ENCODE assay signal across 33 cellular contexts in the genomic region with DNA sequence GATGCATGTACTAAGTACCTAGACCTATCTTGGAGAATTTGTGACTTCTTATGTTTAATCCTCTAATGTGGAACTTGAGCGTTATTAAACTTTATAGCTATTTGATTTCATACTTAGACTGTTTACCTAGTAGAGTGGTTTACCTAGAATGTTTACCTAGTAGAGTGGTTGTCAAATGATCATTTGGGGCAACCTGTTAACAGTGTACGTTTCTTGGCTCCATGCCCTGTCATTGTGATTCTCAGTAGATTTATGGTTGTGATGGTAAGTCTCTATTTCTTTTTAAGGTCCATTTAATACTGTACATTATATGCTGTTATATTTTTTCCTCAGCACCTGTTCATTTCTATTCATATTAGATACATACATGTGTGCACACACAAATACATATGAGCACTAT.
A peak's percentile ranks its signal among the peaks of the same experiment; 100 is the strongest.
DNase-seq lines count a peak whose midpoint lies in the region; ATAC-seq and TF ChIP-seq lines count a peak whose summit lies in the region.
"Had no signal": no experiment of that assay in that cellular context is flagged by ENCODE, and none has a peak within 500 bp of the region (broad histone marks: within the 10 kb centered on the region; RNA-seq: fewer than 3 reads in every experiment).

No MANE protein-coding gene starts in this region.

- H3K9me3 ChIP-seq in HEK293 (ENCODE audit: control insufficient read depth, insufficient read depth, low read depth, low read length) = no peaks in the 10 kb centered on the region
- H3K9me3 ChIP-seq: BLaER1, sigmoid colon, tibial artery had no signal

- no peak for TF ChIP-seq CTCF in HEK293 (tag by site-specific recombination; IDR thresholded peaks at IDR 0.05)

- H3K9me3 Mint-ChIP-seq in stimulated activated naive CD8-positive, alpha-beta T cell treated with anti-CD3 and anti-CD28 coated beads, Interleukin-15, amount 100 ng/mL, for 72 hours = no peaks in the 10 kb centered on the region
- H3K9me3 Mint-ChIP-seq: activated naive CD8-positive, alpha-beta T cell treated with anti-CD3 and anti-CD28 coated beads, Interleukin-2, amount 50 U/mL, for 24 hours; T-helper 1 cell treated with Interleukin-12 subunit alpha and Interleukin-12 subunit beta and Interleukin-4 antibody, amounts not matched to agents 30 μg/mL and 1 μg/mL, for 36 hours had no signal

- peaks cover 11% of the 10 kb centered on the region for H3K27me3 Mint-ChIP-seq in stimulated activated naive CD8-positive, alpha-beta T cell treated with anti-CD3 and anti-CD28 coated beads, Interleukin-15, amount 100 ng/mL, for 72 hours
- H3K27me3 Mint-ChIP-seq: activated CD8-positive, alpha-beta memory T cell treated with anti-CD3 and anti-CD28 coated beads, Interleukin-2, amount 10 ng/mL, durations not matched to agents 7 days and 5 days; activated naive CD8-positive, alpha-beta T cell treated with anti-CD3 and anti-CD28 coated beads, Interleukin-2, amount 50 U/mL, for 24 hours; effector memory CD8-positive, alpha-beta T cell; natural killer cell treated with Interleukin-12 subunit alpha and Interleukin-12 subunit beta and Interleukin-15 and Interleukin-18, amount 100 ng/mL, for 72 hours had no signal

- H3K4me3 Mint-ChIP-seq in stimulated activated naive CD8-positive, alpha-beta T cell treated with anti-CD3 and anti-CD28 coated beads, Interleukin-15, amount 100 ng/mL, for 72 hours = no peak overlapping the region
- H3K4me3 Mint-ChIP-seq: activated CD8-positive, alpha-beta memory T cell treated with anti-CD3 and anti-CD28 coated beads, Interleukin-2, amount 10 ng/mL, durations not matched to agents 7 days and 5 days; activated naive CD8-positive, alpha-beta T cell treated with anti-CD3 and anti-CD28 coated beads, Interleukin-2, amount 50 U/mL, for 24 hours; effector memory CD8-positive, alpha-beta T cell; HFFc6; natural killer cell treated with Interleukin-12 subunit alpha and Interleukin-12 subunit beta and Interleukin-15 and Interleukin-18, amount 100 ng/mL, for 72 hours; T-helper 1 cell treated with Interleukin-12 subunit alpha and Interleukin-12 subunit beta and Interleukin-4 antibody, amounts not matched to agents 30 μg/mL and 1 μg/mL, for 36 hours had no signal

- no peak overlapping the region for H3K4me3 ChIP-seq in HEK293 (ENCODE audit: low read depth, low read length)
- H3K4me3 ChIP-seq: BLaER1, cardiac muscle cell, GM23248, K562, PC-9, sigmoid colon, tibial artery had no signal

- CTCF ChIA-PET in HEK293 (lab: Yijun Ruan, JAX) = interaction anchor here (0.7 kb wide), 1 partner anchor 1462 kb away, joined by 4 read pairs; no protein-coding TSS in a partner anchor

- H3K27ac Mint-ChIP-seq in stimulated activated naive CD8-positive, alpha-beta T cell treated with anti-CD3 and anti-CD28 coated beads, Interleukin-15, amount 100 ng/mL, for 72 hours = no peak overlapping the region
- H3K27ac Mint-ChIP-seq: activated CD8-positive, alpha-beta memory T cell treated with anti-CD3 and anti-CD28 coated beads, Interleukin-2, amount 10 ng/mL, durations not matched to agents 7 days and 5 days; activated naive CD8-positive, alpha-beta T cell treated with anti-CD3 and anti-CD28 coated beads, Interleukin-2, amount 50 U/mL, for 24 hours; effector memory CD8-positive, alpha-beta T cell; HFFc6; natural killer cell treated with Interleukin-12 subunit alpha and Interleukin-12 subunit beta and Interleukin-15 and Interleukin-18, amount 100 ng/mL, for 72 hours; T-helper 1 cell treated with Interleukin-12 subunit alpha and Interleukin-12 subunit beta and Interleukin-4 antibody, amounts not matched to agents 30 μg/mL and 1 μg/mL, for 36 hours had no signal

- H3K4me1 Mint-ChIP-seq in stimulated activated naive CD8-positive, alpha-beta T cell treated with anti-CD3 and anti-CD28 coated beads, Interleukin-15, amount 100 ng/mL, for 72 hours = no peaks in the 10 kb centered on the region
- H3K4me1 Mint-ChIP-seq: activated CD8-positive, alpha-beta memory T cell treated with anti-CD3 and anti-CD28 coated beads, Interleukin-2, amount 10 ng/mL, durations not matched to agents 7 days and 5 days; activated naive CD8-positive, alpha-beta T cell treated with anti-CD3 and anti-CD28 coated beads, Interleukin-2, amount 50 U/mL, for 24 hours had no signal

- DNase-seq in NCI-H1417 treated with DMSO at 0.1 percent for 48 hours (lab: John Stamatoyannopoulos, UW) (peak; percentile 73), NCI-H345 treated with DMSO at 0.1 percent for 48 hours (lab: John Stamatoyannopoulos, UW; ENCODE audit: unreplicated experiment) (peak; percentile 84), left colon (no peak), dermis blood vessel endothelial cell (no peak)
- DNase-seq in stimulated activated naive CD8-positive, alpha-beta T cell treated with anti-CD3 and anti-CD28 coated beads, Interleukin-15, amount 100 ng/mL, for 72 hours = no peak
- DNase-seq: activated CD4-positive, CD25-positive, alpha-beta regulatory T cell; activated CD8-positive, alpha-beta memory T cell treated with anti-CD3 and anti-CD28 coated beads, Interleukin-2, amount 10 ng/mL, durations not matched to agents 7 days and 5 days; activated naive CD8-positive, alpha-beta T cell treated with anti-CD3 and anti-CD28 coated beads, Interleukin-2, amount 50 U/mL, for 24 hours; activated T-cell treated with anti-CD3 and anti-CD28 coated beads, Interleukin-2, amount 50 U/mL, for 48 hours; DMS79 treated with DMSO at 0.1 percent for 48 hours; effector memory CD8-positive, alpha-beta T cell; erythroblast; GDM1; GM23248; HFFc6; hypothalamus; left cardiac atrium; mammary epithelial cell; NCI-H1436 treated with DMSO at 0.1 percent for 48 hours; NCI-H446; occipital lobe; PC-9; sigmoid colon; stimulated activated CD4-positive, alpha-beta T cell treated with anti-CD3 and anti-CD28 coated beads, Interleukin-4, amount 100 ng/mL, for 1 hour; tibial artery had no signal

- no peak overlapping the region for H3K27ac ChIP-seq in HEK293 (ENCODE audit: extremely low read depth, low read depth, low read length)
- H3K27ac ChIP-seq: BLaER1, cardiac muscle cell, GM23248, PC-9, sigmoid colon, tibial artery had no signal

- H3K36me3 ChIP-seq in HEK293 (ENCODE audit: control insufficient read depth in 2 of 2, insufficient read depth in 1 of 2, low read length in 2 of 2) = no peaks in the 10 kb centered on the region
- H3K36me3 ChIP-seq: BLaER1, cardiac muscle cell, sigmoid colon, tibial artery had no signal

- H3K4me1 ChIP-seq in HEK293 (ENCODE audit: control insufficient read depth, insufficient read depth, low read length) = no peaks in the 10 kb centered on the region
- H3K4me1 ChIP-seq: BLaER1, sigmoid colon had no signal

- intact Hi-C loops in left colon (cut with DNase I, micrococcal nuclease) = no loop called here

- ATAC-seq in left colon (peak; percentile 52), HG02798 (IDR thresholded peaks at IDR 0.05; ENCODE audit: poor library complexity, unreplicated experiment) (no peak)
- no peak for ATAC-seq in stimulated activated naive CD8-positive, alpha-beta T cell treated with anti-CD3 and anti-CD28 coated beads, Interleukin-15, amount 100 ng/mL, for 72 hours
- ATAC-seq: activated CD8-positive, alpha-beta memory T cell treated with anti-CD3 and anti-CD28 coated beads, Interleukin-2, amount 10 ng/mL, durations not matched to agents 7 days and 5 days; activated naive CD8-positive, alpha-beta T cell treated with anti-CD3 and anti-CD28 coated beads, Interleukin-2, amount 50 U/mL, for 24 hours; effector memory CD8-positive, alpha-beta T cell; K562; left cardiac atrium; natural killer cell treated with Interleukin-12 subunit alpha and Interleukin-12 subunit beta and Interleukin-15 and Interleukin-18, amount 100 ng/mL, for 72 hours; SK-N-SH treated with all-trans-retinoic acid at 6 μM for 48 hours had no signal

- POLR2A ChIA-PET in HEK293 (lab: Yijun Ruan, JAX) = no interaction called here

TF ChIP-seq in HEK293, 187 proteins besides CTCF, POLR2A, EP300 and RAD21:
- TF ChIP-seq ZNF114 (tag by site-specific recombination; IDR thresholded peaks at IDR 0.05) (no peak), ZNF747 (tag by site-specific recombination; IDR thresholded peaks at IDR 0.05) (no peak), ZNF514 (tag by site-specific recombination; IDR thresholded peaks at IDR 0.05) (no peak), FEZF1 (tag by site-specific recombination; IDR thresholded peaks at IDR 0.05) (peak; percentile 50; the same call in 1 of the 2 replicates), ZNF549 (tag by site-specific recombination; IDR thresholded peaks at IDR 0.05) (no peak), ZFP41 (tag by site-specific recombination; IDR thresholded peaks at IDR 0.05; ENCODE audit: borderline replicate concordance) (no peak), ZNF202 (tag by site-specific recombination; IDR thresholded peaks at IDR 0.05; ENCODE audit: borderline replicate concordance) (no peak), ZNF311 (tag by site-specific recombination; IDR thresholded peaks at IDR 0.05; ENCODE audit: borderline replicate concordance) (no peak), ZNF184 (tag by site-specific recombination; IDR thresholded peaks at IDR 0.05) (no peak), ZNF488 (tag by site-specific recombination; IDR thresholded peaks at IDR 0.05) (no peak), SCRT2 (tag by site-specific recombination; IDR thresholded peaks at IDR 0.05) (peak; percentile 51)

Comparison
In these comparisons a context has a peak if more than half of its experiments do, and no peak if none do; other contexts are left out.
1. DNase-seq: peak in NCI-H1417 treated with DMSO at 0.1 percent for 48 hours (single experiment) and NCI-H345 treated with DMSO at 0.1 percent for 48 hours (single experiment); none in left colon (0 of 2), dermis blood vessel endothelial cell (single experiment) and stimulated activated naive CD8-positive, alpha-beta T cell treated with anti-CD3 and anti-CD28 coated beads, Interleukin-15, amount 100 ng/mL, for 72 hours (0 of 2).